ENCODE assay signal across 21 cellular contexts in the genomic region with DNA sequence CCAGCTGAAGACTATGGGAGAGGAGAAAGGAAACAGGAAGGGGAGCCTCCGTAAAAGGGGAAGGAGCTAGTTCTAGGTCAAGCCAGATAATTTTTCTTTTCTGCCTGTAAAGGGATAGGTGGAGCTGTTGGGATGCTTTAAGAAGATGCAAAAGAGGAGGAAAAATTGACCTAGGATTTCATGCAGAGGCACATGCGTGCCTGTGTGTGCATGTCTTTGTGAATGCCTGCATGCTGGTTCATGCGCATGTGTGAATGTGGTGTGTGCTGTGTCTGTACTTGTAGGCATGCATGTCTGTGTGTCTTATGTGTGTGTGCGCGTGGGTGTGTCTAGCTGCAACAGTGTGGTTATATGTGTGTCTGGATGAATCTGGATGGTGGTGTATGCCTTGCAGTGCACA. TPM values are rescaled to one million over a fixed set of nuclear protein-coding genes. Genes with fewer than 3 reads are reported as not detected.
A peak's percentile ranks its signal among the peaks of the same experiment; 100 is the strongest.
DNase-seq lines count a peak whose midpoint lies in the region; ATAC-seq and TF ChIP-seq lines count a peak whose summit lies in the region.
"Had no signal": no experiment of that assay in that cellular context is flagged by ENCODE, and none has a peak within 500 bp of the region (broad histone marks: within the 10 kb centered on the region; RNA-seq: fewer than 3 reads in every experiment).

No MANE protein-coding gene starts in this region.

- peak; percentile 11 for DNase-seq in DMS114 treated with DMSO at 0.1 percent for 48 hours (lab: John Stamatoyannopoulos, UW; ENCODE audit: unreplicated experiment)
- DNase-seq in G401 (ENCODE audit: low spot score), result peak; percentile 19
- no peak for DNase-seq in RWPE2 (ENCODE audit: low spot score)
- DNase-seq in glutamatergic neuron, result no peak
- no peak for DNase-seq in NCI-H1105 (lab: John Stamatoyannopoulos, UW)
- DNase-seq in activated T-cell treated with anti-CD3 and anti-CD28 coated beads, Interleukin-2, amount 50 U/mL, for 72 hours, result no peak
- DNase-seq: activated CD4-positive, alpha-beta T cell treated with anti-CD3 and anti-CD28 coated beads for 1 hour; activated CD8-positive, alpha-beta T cell treated with anti-CD3 and anti-CD28 coated beads for 36 hours; activated gamma-delta T cell; CD4-positive, CD25-positive, alpha-beta regulatory T cell; effector memory CD4-positive, alpha-beta T cell; NCI-H187 treated with DMSO at 0.1 percent for 48 hours; NCI-H82; Right ventricle myocardium superior; trophoblast cell had no signal

- no peaks in the 10 kb centered on the region for H3K36me3 ChIP-seq in RWPE2 (ENCODE audit: low read depth)
- H3K36me3 ChIP-seq: esophagus muscularis mucosa had no signal

- TF ChIP-seq CTCF in RWPE2 (IDR thresholded peaks at IDR 0.05; ENCODE audit: poor library complexity, severe bottlenecking) (no peak), glutamatergic neuron (IDR thresholded peaks at IDR 0.05; ENCODE audit: partially characterized antibody, unreplicated experiment) (no peak)

- in situ Hi-C loops in G401 (cut with HindIII; ENCODE audit: low sequenced_read_pairs), result no loop called here

- H3K9me3 ChIP-seq in RWPE2 (ENCODE audit: severe bottlenecking), result no peaks in the 10 kb centered on the region
- H3K9me3 ChIP-seq: esophagus muscularis mucosa had no signal

- no peak overlapping the region for H3K4me3 ChIP-seq in RWPE2 (ENCODE audit: severe bottlenecking)
- H3K4me3 ChIP-seq: esophagus muscularis mucosa, skin epidermis had no signal

- H3K4me1 Mint-ChIP-seq in glutamatergic neuron (ENCODE audit: low read depth, unreplicated experiment), result peaks cover 27% of the 10 kb centered on the region
- H3K4me1 Mint-ChIP-seq in activated T-cell treated with anti-CD3 and anti-CD28 coated beads, Interleukin-2, amount 50 U/mL, for 72 hours (ENCODE audit: low read depth), result no peaks in the 10 kb centered on the region
- H3K4me1 Mint-ChIP-seq: CD4-positive, CD25-positive, alpha-beta regulatory T cell had no signal

- no peaks in the 10 kb centered on the region for H3K4me1 ChIP-seq in RWPE2 (ENCODE audit: insufficient read depth, poor library complexity, severe bottlenecking)
- H3K4me1 ChIP-seq: esophagus muscularis mucosa had no signal

- H3K9me3 Mint-ChIP-seq in glutamatergic neuron (ENCODE audit: unreplicated experiment), result peaks cover 10% of the 10 kb centered on the region
- no peaks in the 10 kb centered on the region for H3K9me3 Mint-ChIP-seq in activated T-cell treated with anti-CD3 and anti-CD28 coated beads, Interleukin-2, amount 50 U/mL, for 72 hours
- H3K9me3 Mint-ChIP-seq: activated CD8-positive, alpha-beta T cell treated with anti-CD3 and anti-CD28 coated beads for 36 hours had no signal

- H3K27me3 Mint-ChIP-seq in glutamatergic neuron (ENCODE audit: unreplicated experiment), result peaks cover 8% of the 10 kb centered on the region
- H3K27me3 Mint-ChIP-seq in activated T-cell treated with anti-CD3 and anti-CD28 coated beads, Interleukin-2, amount 50 U/mL, for 72 hours (ENCODE audit: low read depth), result peaks cover 25% of the 10 kb centered on the region

- no peak overlapping the region for H3K27ac ChIP-seq in RWPE2 (ENCODE audit: poor library complexity, severe bottlenecking)
- H3K27ac ChIP-seq: esophagus muscularis mucosa, skin epidermis had no signal

- peaks cover 4% of the 10 kb centered on the region for H3K36me3 Mint-ChIP-seq in glutamatergic neuron (ENCODE audit: unreplicated experiment)
- no peaks in the 10 kb centered on the region for H3K36me3 Mint-ChIP-seq in activated T-cell treated with anti-CD3 and anti-CD28 coated beads, Interleukin-2, amount 50 U/mL, for 72 hours (ENCODE audit: insufficient read depth in 2 of 2)
- H3K36me3 Mint-ChIP-seq: CD4-positive, CD25-positive, alpha-beta regulatory T cell had no signal

- H3K27me3 ChIP-seq in RWPE2 (ENCODE audit: insufficient read depth, poor library complexity, severe bottlenecking), result peaks cover 30% of the 10 kb centered on the region

- ATAC-seq in RWPE2 (ENCODE audit: low read depth) (peak; percentile 19; the same call in 1 of the 3 replicates), HG02852 (IDR thresholded peaks at IDR 0.05; ENCODE audit: unreplicated experiment) (no peak), GM21786 (IDR thresholded peaks at IDR 0.05; ENCODE audit: unreplicated experiment) (no peak)
- no peak for ATAC-seq in activated T-cell treated with anti-CD3 and anti-CD28 coated beads, Interleukin-2, amount 50 U/mL, for 72 hours (replicated peaks in 1 of 2)
- ATAC-seq: activated CD8-positive, alpha-beta T cell treated with anti-CD3 and anti-CD28 coated beads for 36 hours had no signal

- H3K4me3 Mint-ChIP-seq in glutamatergic neuron (ENCODE audit: unreplicated experiment), result peak overlapping the region; percentile 28
- H3K4me3 Mint-ChIP-seq in activated T-cell treated with anti-CD3 and anti-CD28 coated beads, Interleukin-2, amount 50 U/mL, for 72 hours, result no peak overlapping the region
- H3K4me3 Mint-ChIP-seq: activated CD8-positive, alpha-beta T cell treated with anti-CD3 and anti-CD28 coated beads for 36 hours; CD4-positive, CD25-positive, alpha-beta regulatory T cell had no signal

- H3K27ac Mint-ChIP-seq in glutamatergic neuron (ENCODE audit: unreplicated experiment), result peak overlapping the region; percentile 33
- no peak overlapping the region for H3K27ac Mint-ChIP-seq in activated T-cell treated with anti-CD3 and anti-CD28 coated beads, Interleukin-2, amount 50 U/mL, for 72 hours
- H3K27ac Mint-ChIP-seq: activated CD8-positive, alpha-beta T cell treated with anti-CD3 and anti-CD28 coated beads for 36 hours; CD4-positive, CD25-positive, alpha-beta regulatory T cell had no signal

RNA-seq across cellular contexts. Expression of a gene that starts 27.3 kb away (rescaled TPM):
- 3.5 and 16.8 TPM in 2 replicates for total RNA-seq in G401 (2014; rRNA removed; shearing (Covaris generic))
- total RNA-seq in glutamatergic neuron (ENCODE audit: unreplicated experiment), result 0.49 TPM
- not detected for total RNA-seq in activated T-cell treated with anti-CD3 and anti-CD28 coated beads, Interleukin-2, amount 50 U/mL, for 72 hours
- total RNA-seq: CD4-positive, CD25-positive, alpha-beta regulatory T cell; esophagus muscularis mucosa; lung microvascular endothelial cell; occipital lobe; Right ventricle myocardium superior had no signal

Comparison
In these comparisons a context has a peak if more than half of its experiments do, and no peak if none do; other contexts are left out.
1. DNase-seq: peak in DMS114 treated with DMSO at 0.1 percent for 48 hours (single experiment) and G401 (single experiment); none in RWPE2 (single experiment), glutamatergic neuron (single experiment), NCI-H1105 (single experiment) and activated T-cell treated with anti-CD3 and anti-CD28 coated beads, Interleukin-2, amount 50 U/mL, for 72 hours (0 of 2).